In the genomic region with DNA sequence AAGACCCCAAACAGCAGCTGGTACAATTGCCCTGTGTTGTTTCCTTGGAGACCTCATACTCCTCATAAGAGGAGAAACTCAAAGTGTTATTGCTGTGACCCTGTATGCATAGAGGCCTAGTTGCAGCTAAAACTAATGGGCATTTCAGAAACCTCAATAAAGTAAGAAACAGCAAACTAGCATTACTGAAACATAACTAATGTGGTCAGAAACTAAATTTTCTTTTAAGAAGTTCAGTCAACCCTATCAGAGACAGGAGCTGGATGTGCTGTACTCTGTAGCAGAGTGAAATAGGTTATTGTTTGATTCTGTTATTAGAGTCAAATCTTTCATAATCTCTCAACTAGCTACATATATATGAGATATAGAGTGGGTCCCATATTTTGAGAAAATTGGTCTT, we compare ENCODE assay signal across 23 cellular contexts.
"Had no signal": no experiment of that assay in that cellular context is flagged by ENCODE, and none has a peak within 500 bp of the region (broad histone marks: within the 10 kb centered on the region; RNA-seq: fewer than 3 reads in every experiment).

No MANE protein-coding gene starts in this region.

- H3K4me3 ChIP-seq: ascending aorta, cardiac muscle cell, coronary artery, MG63, SJCRH30, SK-N-MC had no signal

- H3K27me3 ChIP-seq: ascending aorta, cardiac muscle cell, MG63, SJCRH30 had no signal

- H3K36me3 ChIP-seq: ascending aorta, cardiac muscle cell, MG63, SJCRH30 had no signal

- H3K9me3 ChIP-seq: ascending aorta, MG63, SJCRH30 had no signal

- H3K4me1 ChIP-seq: ascending aorta, SJCRH30 had no signal

- DNase-seq: activated CD4-positive, alpha-beta T cell treated with anti-CD3 and anti-CD28 coated beads, Interleukin-2, amount 10 ng/mL, durations not matched to agents 24 days and 14 days; activated CD4-positive, alpha-beta T cell treated with anti-CD3 and anti-CD28 coated beads, Interleukin-2, amount 50 U/mL, for 4 hours; activated CD8-positive, alpha-beta T cell treated with anti-CD3 and anti-CD28 coated beads for 36 hours; activated gamma-delta T cell; activated naive CD4-positive, alpha-beta T cell treated with Interleukin-2 at 50 U/mL for 16 hours; activated naive CD8-positive, alpha-beta T cell treated with anti-CD3 and anti-CD28 coated beads, Interleukin-2, amount 10 ng/mL, durations not matched to agents 7 days and 5 days; activated T-cell treated with anti-CD3 and anti-CD28 coated beads, Interleukin-2, amount 50 U/mL, for 24 hours; amygdala; MG63; NCI-H1048; NCI-H1436 treated with DMSO at 0.1 percent for 48 hours; NCI-H1694 treated with DMSO at 0.1 percent for 48 hours; NCI-H2029; NCI-H345; NCI-H524 treated with DMSO at 0.1 percent for 48 hours; SHP77; SJCRH30; T1000 had no signal

- ATAC-seq: activated CD8-positive, alpha-beta T cell treated with anti-CD3 and anti-CD28 coated beads for 36 hours; Panc1 had no signal
